13 cellular contexts compared by ENCODE assay signal in the genomic region with DNA sequence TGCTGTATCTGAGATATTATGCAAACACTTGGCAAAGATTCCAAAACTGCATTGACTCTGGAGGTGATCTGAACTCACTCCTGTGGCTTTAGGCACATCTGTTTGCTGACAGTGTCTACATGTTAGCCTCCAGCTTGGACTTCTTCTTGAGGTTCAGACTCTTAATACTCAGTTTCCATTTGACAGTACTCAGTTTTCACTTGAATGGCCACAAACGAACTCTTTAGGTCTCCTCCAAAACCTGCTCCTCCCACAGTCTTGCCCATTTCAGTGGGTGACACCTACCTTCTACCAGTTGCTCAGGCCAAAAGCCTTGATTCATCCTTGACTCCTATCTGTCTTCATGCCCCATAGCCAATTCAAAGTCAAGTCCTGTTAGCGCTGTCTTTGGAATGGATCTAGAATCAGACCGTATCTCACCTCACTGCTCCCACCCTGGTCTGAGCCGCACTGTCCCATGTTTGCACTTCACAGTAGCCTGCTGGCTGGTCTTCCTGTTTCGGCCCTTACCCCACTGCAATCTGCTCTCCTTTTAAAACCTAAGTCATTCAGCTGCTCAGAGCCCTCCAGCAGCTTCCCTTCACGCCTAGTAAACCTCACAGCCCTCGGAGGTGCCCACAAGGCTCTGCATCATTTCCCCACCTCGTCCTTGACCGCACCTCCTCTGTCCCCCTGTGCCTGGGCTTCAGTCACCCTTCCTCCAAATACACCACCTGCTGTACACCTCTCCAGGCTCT. TPM values are rescaled to one million over a fixed set of nuclear protein-coding genes. Genes with fewer than 3 reads are reported as not detected.
A peak's percentile ranks its signal among the peaks of the same experiment; 100 is the strongest.
DNase-seq lines count a peak whose midpoint lies in the region; ATAC-seq lines count a peak whose summit lies in the region.
"Had no signal": no experiment of that assay in that cellular context is flagged by ENCODE, and none has a peak within 500 bp of the region (broad histone marks: within the 10 kb centered on the region; RNA-seq: fewer than 3 reads in every experiment).

No MANE protein-coding gene starts in this region.

- intact Hi-C loops in activated naive CD4-positive, alpha-beta T cell treated with anti-CD3 and anti-CD28 coated beads for 36 hours (cut with micrococcal nuclease): no loop called here

- peaks cover 51% of the 10 kb centered on the region for H3K36me3 Mint-ChIP-seq in activated naive CD4-positive, alpha-beta T cell treated with anti-CD3 and anti-CD28 coated beads for 36 hours (ENCODE audit: low read depth)
- H3K36me3 Mint-ChIP-seq in activated CD4-positive, alpha-beta memory T cell treated with anti-CD3 and anti-CD28 coated beads, Interleukin-2, amount 10 ng/mL, durations not matched to agents 7 days and 5 days (ENCODE audit: low read depth): peaks cover 93% of the 10 kb centered on the region
- peaks cover 54 to 75% of the 10 kb centered on the region in 2 donors for H3K36me3 Mint-ChIP-seq in stimulated activated naive B cell treated with anti-CD40 and anti-IgM and Interleukin-4, amounts not matched to agents 10 μg/mL and 1 μg/mL and 100 μg/mL, for 72 hours

- ATAC-seq in GM21825 (IDR thresholded peaks at IDR 0.05; ENCODE audit: unreplicated experiment): peak; percentile 50
- peak; percentile 48 to 78 for ATAC-seq in stimulated activated naive B cell treated with anti-CD40 and anti-IgM and Interleukin-4, amounts not matched to agents 10 μg/mL and 1 μg/mL and 100 μg/mL, for 72 hours (replicated peaks)
- ATAC-seq: HepG2, mucosa of descending colon had no signal

- H3K9me3 Mint-ChIP-seq in activated naive CD4-positive, alpha-beta T cell treated with anti-CD3 and anti-CD28 coated beads for 36 hours: no peaks in the 10 kb centered on the region
- no peaks in the 10 kb centered on the region for H3K9me3 Mint-ChIP-seq in activated CD4-positive, alpha-beta memory T cell treated with anti-CD3 and anti-CD28 coated beads, Interleukin-2, amount 10 ng/mL, durations not matched to agents 7 days and 5 days
- no peaks in the 10 kb centered on the region for H3K9me3 Mint-ChIP-seq in stimulated activated naive B cell treated with anti-CD40 and anti-IgM and Interleukin-4, amounts not matched to agents 10 μg/mL and 1 μg/mL and 100 μg/mL, for 72 hours

- no peaks in the 10 kb centered on the region for H3K27me3 Mint-ChIP-seq in activated naive CD4-positive, alpha-beta T cell treated with anti-CD3 and anti-CD28 coated beads for 36 hours (ENCODE audit: low read depth)
- H3K27me3 Mint-ChIP-seq in activated CD4-positive, alpha-beta memory T cell treated with anti-CD3 and anti-CD28 coated beads, Interleukin-2, amount 10 ng/mL, durations not matched to agents 7 days and 5 days: no peaks in the 10 kb centered on the region
- no peaks in the 10 kb centered on the region for H3K27me3 Mint-ChIP-seq in stimulated activated naive B cell treated with anti-CD40 and anti-IgM and Interleukin-4, amounts not matched to agents 10 μg/mL and 1 μg/mL and 100 μg/mL, for 72 hours

- CTCF ChIA-PET in activated naive CD4-positive, alpha-beta T cell treated with anti-CD3 and anti-CD28 coated beads for 36 hours (lab: Charles Lee): interaction anchor here (0.7 kb wide), 1 partner anchor 208 kb away, joined by 5 read pairs; no protein-coding TSS in a partner anchor
- CTCF ChIA-PET in activated CD4-positive, alpha-beta memory T cell treated with anti-CD3 and anti-CD28 coated beads, Interleukin-2, amount 10 ng/mL, durations not matched to agents 7 days and 5 days (lab: Charles Lee): interaction anchor here (0.9 kb wide), 1 partner anchor 76 kb away, joined by 3 read pairs; no protein-coding TSS in a partner anchor

- DNase-seq in activated naive CD4-positive, alpha-beta T cell treated with anti-CD3 and anti-CD28 coated beads for 36 hours: no peak
- DNase-seq in activated naive CD4-positive, alpha-beta T cell (lab: John Stamatoyannopoulos, UW): no peak
- no peak for DNase-seq in activated CD4-positive, alpha-beta memory T cell treated with anti-CD3 and anti-CD28 coated beads, Interleukin-2, amount 10 ng/mL, durations not matched to agents 7 days and 5 days
- no peak for DNase-seq in stimulated activated naive B cell treated with anti-CD40 and anti-IgM and Interleukin-4, amounts not matched to agents 10 μg/mL and 1 μg/mL and 100 μg/mL, for 72 hours
- DNase-seq in putamen (ENCODE audit: low spot score) (no peak), RPMI8226 (no peak)
- no peak for DNase-seq in stimulated activated CD4-positive, alpha-beta T cell treated with anti-CD3 and anti-CD28 coated beads, Interleukin-2, amount 100 ng/mL, for 48 hours
- DNase-seq: adrenal gland, mucosa of descending colon, WERI-Rb-1 had no signal

- H3K27ac Mint-ChIP-seq in activated naive CD4-positive, alpha-beta T cell treated with anti-CD3 and anti-CD28 coated beads for 36 hours: peak overlapping the region; percentile 11
- peak overlapping the region; percentile 68 for H3K27ac Mint-ChIP-seq in activated CD4-positive, alpha-beta memory T cell treated with anti-CD3 and anti-CD28 coated beads, Interleukin-2, amount 10 ng/mL, durations not matched to agents 7 days and 5 days
- peak overlapping the region; percentile 79 for H3K27ac Mint-ChIP-seq in stimulated activated naive B cell treated with anti-CD40 and anti-IgM and Interleukin-4, amounts not matched to agents 10 μg/mL and 1 μg/mL and 100 μg/mL, for 72 hours

- H3K4me1 Mint-ChIP-seq in activated naive CD4-positive, alpha-beta T cell treated with anti-CD3 and anti-CD28 coated beads for 36 hours (ENCODE audit: low read depth): peaks cover 32% of the 10 kb centered on the region
- peaks cover 72% of the 10 kb centered on the region for H3K4me1 Mint-ChIP-seq in activated CD4-positive, alpha-beta memory T cell treated with anti-CD3 and anti-CD28 coated beads, Interleukin-2, amount 10 ng/mL, durations not matched to agents 7 days and 5 days
- H3K4me1 Mint-ChIP-seq in stimulated activated naive B cell treated with anti-CD40 and anti-IgM and Interleukin-4, amounts not matched to agents 10 μg/mL and 1 μg/mL and 100 μg/mL, for 72 hours: peaks cover 35 to 46% of the 10 kb centered on the region in 2 donors

- no peak overlapping the region for H3K4me3 Mint-ChIP-seq in activated naive CD4-positive, alpha-beta T cell treated with anti-CD3 and anti-CD28 coated beads for 36 hours
- H3K4me3 Mint-ChIP-seq in activated CD4-positive, alpha-beta memory T cell treated with anti-CD3 and anti-CD28 coated beads, Interleukin-2, amount 10 ng/mL, durations not matched to agents 7 days and 5 days: no peak overlapping the region
- H3K4me3 Mint-ChIP-seq in stimulated activated naive B cell treated with anti-CD40 and anti-IgM and Interleukin-4, amounts not matched to agents 10 μg/mL and 1 μg/mL and 100 μg/mL, for 72 hours: no peak overlapping the region

- POLR2A ChIA-PET in activated CD4-positive, alpha-beta memory T cell treated with anti-CD3 and anti-CD28 coated beads, Interleukin-2, amount 10 ng/mL, durations not matched to agents 7 days and 5 days (lab: Charles Lee): interaction anchor here (1.1 kb wide), 1 partner anchor 9 kb away, joined by 5 read pairs; no protein-coding TSS in a partner anchor

RNA-seq across cellular contexts. Expression of gene ATG16L1, which starts 10.5 kb away (rescaled TPM):
- total RNA-seq in activated naive CD4-positive, alpha-beta T cell treated with anti-CD3 and anti-CD28 coated beads for 36 hours: 10 to 100 TPM; 21.2 to 24.2 TPM
- total RNA-seq in activated CD4-positive, alpha-beta memory T cell treated with anti-CD3 and anti-CD28 coated beads, Interleukin-2, amount 10 ng/mL, durations not matched to agents 7 days and 5 days: 10 to 100 TPM; 55.9 to 58.9 TPM

RNA-seq across cellular contexts. Expression of gene SAG, which starts 45.6 kb away (rescaled TPM):
- under 1 TPM in 1 of 2 experiments, not detected in 1; 0.19 TPM for total RNA-seq in activated naive CD4-positive, alpha-beta T cell treated with anti-CD3 and anti-CD28 coated beads for 36 hours
- under 1 TPM in 1 of 2 experiments, not detected in 1; 0.10 TPM for total RNA-seq in activated CD4-positive, alpha-beta memory T cell treated with anti-CD3 and anti-CD28 coated beads, Interleukin-2, amount 10 ng/mL, durations not matched to agents 7 days and 5 days
- total RNA-seq: adrenal gland, HepG2, smooth muscle cell had no signal

Comparison
In these comparisons a context has a peak if more than half of its experiments do, and no peak if none do; other contexts are left out.
1. H3K27ac Mint-ChIP-seq: peak in every context shown above with its lines; median percentile 79 in stimulated activated naive B cell treated with anti-CD40 and anti-IgM and Interleukin-4, amounts not matched to agents 10 μg/mL and 1 μg/mL and 100 μg/mL, for 72 hours; 68 in activated CD4-positive, alpha-beta memory T cell treated with anti-CD3 and anti-CD28 coated beads, Interleukin-2, amount 10 ng/mL, durations not matched to agents 7 days and 5 days; 11 in activated naive CD4-positive, alpha-beta T cell treated with anti-CD3 and anti-CD28 coated beads for 36 hours.